In the genomic region with DNA sequence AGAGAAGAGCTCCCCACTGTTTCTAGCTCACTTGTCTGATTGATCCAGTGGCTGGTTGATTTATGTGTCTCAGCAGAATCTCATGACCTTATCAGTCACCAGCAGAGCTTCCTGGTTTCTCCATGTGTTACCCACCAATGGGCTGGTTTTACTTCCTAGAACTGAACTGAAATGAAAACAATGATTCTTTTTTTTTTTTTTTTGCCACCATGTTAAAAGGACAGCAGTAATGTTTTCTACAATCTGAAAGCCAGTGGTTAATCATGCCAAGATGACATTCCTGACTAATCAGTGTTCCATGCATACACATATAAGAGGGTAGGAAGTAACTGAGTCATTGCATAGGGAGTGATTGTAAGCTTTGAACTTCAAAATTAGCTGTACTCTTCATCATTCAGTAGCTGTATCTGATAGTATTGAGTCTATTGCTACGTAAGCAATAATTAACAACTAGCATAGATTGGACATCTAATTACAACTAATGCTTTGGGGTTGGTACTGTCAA, we compare ENCODE assay signal across 11 cellular contexts.
DNase-seq lines count a peak whose midpoint lies in the region; TF ChIP-seq lines count a peak whose summit lies in the region.
"Had no signal": no experiment of that assay in that cellular context is flagged by ENCODE, and none has a peak within 500 bp of the region (broad histone marks: within the 10 kb centered on the region; RNA-seq: fewer than 3 reads in every experiment).

No MANE protein-coding gene starts in this region.

- H3K4ac ChIP-seq in trophoblast cell (ENCODE audit: low read depth, low read length), result no peak overlapping the region

- H3K27me3 ChIP-seq in PC-9 (ENCODE audit: insufficient read depth, low read depth) (no peaks in the 10 kb centered on the region), trophoblast cell (ENCODE audit: insufficient read depth, low read length) (no peaks in the 10 kb centered on the region)
- H3K27me3 ChIP-seq: MG63 had no signal

- H3K14ac ChIP-seq in trophoblast cell (ENCODE audit: low read length), result no peak overlapping the region

- no peaks in the 10 kb centered on the region for H3K79me1 ChIP-seq in trophoblast cell (ENCODE audit: low read length)

- no peak overlapping the region for H2AFZ ChIP-seq in PC-9
- no peak overlapping the region for H2AFZ ChIP-seq in trophoblast cell (ENCODE audit: insufficient read depth, low read length, poor library complexity)

- peak; percentile 74 for DNase-seq in CMK (ENCODE audit: low read depth)
- peak; percentile 67 for DNase-seq in M059J (ENCODE audit: low read depth)
- peak; percentile 33 for DNase-seq in astrocyte of the hippocampus (ENCODE audit: low read depth, low spot score)
- peak; percentile 64 for DNase-seq in kidney glomerular epithelial cell (lab: John Stamatoyannopoulos, UW)
- no peak for DNase-seq in activated effector memory CD4-positive, alpha-beta T cell treated with Interleukin-2 at 50 U/mL for 16 hours
- DNase-seq in PC-9, result no peak
- DNase-seq in C1 segment of cervical spinal cord (lab: John Stamatoyannopoulos, UW), result no peak
- DNase-seq in trophoblast cell, result no peak
- DNase-seq: MG63; psoas muscle; stimulated activated CD4-positive, alpha-beta T cell treated with anti-CD3 and anti-CD28 coated beads, Interleukin-1b, Interleukin-23, amount 100 ng/mL, for 48 hours had no signal

- H3K9me3 ChIP-seq in PC-9 (ENCODE audit: insufficient read depth, low read depth) (peaks cover 12% of the 10 kb centered on the region), trophoblast cell (ENCODE audit: insufficient read depth, low read depth, low read length) (peaks cover 3% of the 10 kb centered on the region)
- H3K9me3 ChIP-seq: psoas muscle had no signal

- H3K27ac ChIP-seq in PC-9 (no peak overlapping the region), trophoblast cell (ENCODE audit: low read depth, low read length) (no peak overlapping the region)
- H3K27ac ChIP-seq: psoas muscle had no signal

- no peaks in the 10 kb centered on the region for H3K4me1 ChIP-seq in PC-9 (replicated peaks; ENCODE audit: insufficient read depth)
- H3K4me1 ChIP-seq in trophoblast cell (ENCODE audit: control insufficient read depth in 1 of 2, insufficient read depth in 2 of 2, low read length in 2 of 2), result no peaks in the 10 kb centered on the region
- H3K4me1 ChIP-seq: psoas muscle had no signal

- no peak overlapping the region for H3K18ac ChIP-seq in trophoblast cell (ENCODE audit: low read length)

- H3K79me2 ChIP-seq in PC-9 (ENCODE audit: low read depth) (no peaks in the 10 kb centered on the region), trophoblast cell (ENCODE audit: control insufficient read depth, insufficient read depth, low read length, poor library complexity) (no peaks in the 10 kb centered on the region)

- H3F3A ChIP-seq in PC-9 (ENCODE audit: insufficient read depth, low read depth), result no peaks in the 10 kb centered on the region

- no peak for TF ChIP-seq CTCF in PC-9 (conservative IDR thresholded peaks at IDR 0.05)

- H4K91ac ChIP-seq in trophoblast cell (ENCODE audit: low read depth, low read length), result no peak overlapping the region

- no CpG with 5 or more reads among the region's 1 CpG for WGBS in trophoblast cell (ENCODE audit: extremely low coverage, insufficient coverage, insufficient read length)

- H4K8ac ChIP-seq in trophoblast cell (ENCODE audit: low read depth, low read length), result no peak overlapping the region

- no peak overlapping the region for H4K12ac ChIP-seq in trophoblast cell (ENCODE audit: low read depth, low read length)

- no TSS peak for BruUV-seq in PC-9 (replicated peaks; lab: Mats Ljungman, UMichigan)

- no peak overlapping the region for H2AK5ac ChIP-seq in trophoblast cell (ENCODE audit: low read length)

- no peak overlapping the region for H2BK5ac ChIP-seq in trophoblast cell (ENCODE audit: low read depth, low read length, poor library complexity)

- H3K9ac ChIP-seq in trophoblast cell (ENCODE audit: low read length), result no peak overlapping the region

- no peaks in the 10 kb centered on the region for H3K36me3 ChIP-seq in PC-9 (ENCODE audit: low read depth)
- no peaks in the 10 kb centered on the region for H3K36me3 ChIP-seq in trophoblast cell (ENCODE audit: control insufficient read depth in 1 of 2, insufficient read depth in 2 of 2, low read length in 2 of 2)
- H3K36me3 ChIP-seq: MG63 had no signal

- H2BK12ac ChIP-seq in trophoblast cell (ENCODE audit: low read length), result no peak overlapping the region

- H3K4me2 ChIP-seq in PC-9, result no peak overlapping the region
- H3K4me2 ChIP-seq in trophoblast cell (ENCODE audit: low read length), result no peak overlapping the region

- POLR2A ChIA-PET in PC-9 (lab: Charles Lee; ENCODE audit: unreplicated experiment), result interaction anchor here (0.6 kb wide), 1 partner anchor 450 kb away, joined by 3 read pairs; no protein-coding TSS in a partner anchor

- no peaks in the 10 kb centered on the region for H4K20me1 ChIP-seq in PC-9 (ENCODE audit: insufficient read depth)

- CTCF ChIA-PET in PC-9 (lab: Charles Lee), result no interaction called here

- no peaks in the 10 kb centered on the region for H3K9me2 ChIP-seq in PC-9 (ENCODE audit: insufficient read depth)

- no peak overlapping the region for H3K4me3 ChIP-seq in PC-9
- no peak overlapping the region for H3K4me3 ChIP-seq in trophoblast cell (ENCODE audit: low read depth, low read length)
- H3K4me3 ChIP-seq: MG63, psoas muscle had no signal

- no peak overlapping the region for H3K23ac ChIP-seq in trophoblast cell (ENCODE audit: low read length)

- intact Hi-C loops in PC-9 (cut with micrococcal nuclease; ENCODE audit: unreplicated experiment), result no loop called here

- H2BK120ac ChIP-seq in trophoblast cell (ENCODE audit: insufficient read depth, low read length, poor library complexity), result no peak overlapping the region

Comparison
In these comparisons a context has a peak if more than half of its experiments do, and no peak if none do; other contexts are left out.
1. DNase-seq: peak in CMK (single experiment), M059J (single experiment), astrocyte of the hippocampus (single experiment) and kidney glomerular epithelial cell (single experiment); none in activated effector memory CD4-positive, alpha-beta T cell treated with Interleukin-2 at 50 U/mL for 16 hours (single experiment), PC-9 (0 of 2), C1 segment of cervical spinal cord (0 of 14) and trophoblast cell (0 of 2).